In genomic region chr5:150000990-150001659, GRCh38 we compare ENCODE assay signal across 10 cellular contexts. TPM values are rescaled to one million over a fixed set of nuclear protein-coding genes. Genes with fewer than 3 reads are reported as not detected.
DNase-seq lines count a peak whose midpoint lies in the region; ATAC-seq, FAIRE-seq and TF ChIP-seq lines count a peak whose summit lies in the region.
"Had no signal": no experiment of that assay in that cellular context is flagged by ENCODE, and none has a peak within 500 bp of the region (broad histone marks: within the 10 kb centered on the region; RNA-seq: fewer than 3 reads in every experiment).

No MANE protein-coding gene starts in this region.

- ATAC-seq in activated B cell treated with CpG ODN at 0.5 μM for 24 hours (ENCODE audit: low read depth), result no peak

- WGBS in lower leg skin, 2 donors, result 0 to 1% methylated on average over 19 to 31 of the region's 44 CpGs

- no peaks in the 10 kb centered on the region for H3K9me3 Mint-ChIP-seq in activated B cell treated with CpG ODN at 0.5 μM for 24 hours

- H3K9ac ChIP-seq in colonic mucosa (ENCODE audit: low read depth in 2 of 2, low read length in 2 of 2), result peak overlapping the region; percentile 82 to 98

- peak overlapping the region; percentile 95 for H3K4me3 Mint-ChIP-seq in activated B cell treated with CpG ODN at 0.5 μM for 24 hours

- no peaks in the 10 kb centered on the region for H3K9me3 ChIP-seq in colonic mucosa

- peaks cover 28% of the 10 kb centered on the region for H3K4me1 Mint-ChIP-seq in activated B cell treated with CpG ODN at 0.5 μM for 24 hours

- peak overlapping the region; percentile 92 for H3K4me3 ChIP-seq in HL-60 (replicated peaks; ENCODE audit: insufficient read depth, low read length)
- peak overlapping the region; percentile 96 for H3K4me3 ChIP-seq in colonic mucosa
- H3K4me3 ChIP-seq in lower leg skin (ENCODE audit: low read depth, poor library complexity, severe bottlenecking), result peak overlapping the region; percentile 87

- POLR2A ChIA-PET in activated B cell treated with CpG ODN at 0.5 μM for 24 hours (lab: Charles Lee), result interaction anchor here (0.6 to 2.6 kb wide), 10 partner anchors 11 to 1081 kb away, joined by 3 to 39 read pairs (median 4); partner anchors contain the start of genes CD74, CSNK1A1 and SLC26A2

- no peaks in the 10 kb centered on the region for H3K27me3 Mint-ChIP-seq in activated B cell treated with CpG ODN at 0.5 μM for 24 hours

- no peak for TF ChIP-seq POLR2A in lower leg skin (IDR thresholded peaks at IDR 0.05)

- H3K27me3 ChIP-seq in HL-60 (ENCODE audit: insufficient read depth, poor library complexity, severe bottlenecking) (no peaks in the 10 kb centered on the region), colonic mucosa (no peaks in the 10 kb centered on the region)

- peaks cover 16% of the 10 kb centered on the region for H3K4me1 ChIP-seq in colonic mucosa

- H3K36me3 Mint-ChIP-seq in activated B cell treated with CpG ODN at 0.5 μM for 24 hours (ENCODE audit: low read depth), result peaks cover 32% of the 10 kb centered on the region

- CTCF ChIA-PET in activated B cell treated with CpG ODN at 0.5 μM for 24 hours (lab: Charles Lee), result interaction anchor here (1.1 to 2.8 kb wide), 3 partner anchors 11 to 170 kb away, joined by 3 to 10 read pairs (median 9); no protein-coding TSS in a partner anchor

- no peaks in the 10 kb centered on the region for H3K36me3 ChIP-seq in colonic mucosa

- H3K27ac Mint-ChIP-seq in activated B cell treated with CpG ODN at 0.5 μM for 24 hours, result peak overlapping the region; percentile 89

- no peak for FAIRE-seq in GM19239 (lab: Jason Lieb, UNC)
- FAIRE-seq: A204.1, islet of Langerhans had no signal

- TF ChIP-seq CTCF in HL-60 (IDR thresholded peaks at IDR 0.05; ENCODE audit: insufficient read depth, low read length), result no peak
- no peak for TF ChIP-seq CTCF in activated B cell treated with CpG ODN at 0.5 μM for 24 hours (IDR thresholded peaks at IDR 0.05)
- no peak for TF ChIP-seq CTCF in colonic mucosa (IDR thresholded peaks at IDR 0.05)
- TF ChIP-seq CTCF in lower leg skin (IDR thresholded peaks at IDR 0.05), result no peak

- intact Hi-C loops in activated B cell treated with CpG ODN at 0.5 μM for 24 hours (cut with micrococcal nuclease), result loop anchor here (1.0 to 5.0 kb wide), 10 partner anchors 11 to 1771 kb away; partner anchors contain the start of genes CSNK1A1, G3BP1, PPARGC1B and SLC26A2
- intact Hi-C loops in colonic mucosa (cut with DNase I), result no loop called here
- intact Hi-C loops in lower leg skin (cut with DNase I; ENCODE audit: low total_unique reads), result no loop called here

- DNase-seq in DMS 273 (lab: John Stamatoyannopoulos, UW; ENCODE audit: unreplicated experiment) (peak; percentile 71), DMS 273 treated with DMSO at 0.1 percent for 48 hours (lab: John Stamatoyannopoulos, UW) (no peak), HL-60 (ENCODE audit: low read depth in 1 of 2, low spot score in 1 of 2) (peak; percentile 41 to 45), activated B cell treated with CpG ODN at 0.5 μM for 24 hours (no peak), colonic mucosa (peak; percentile 65), lower leg skin (ENCODE audit: low spot score in 2 of 2) (peak; percentile 29 to 90), GM19239 (ENCODE audit: insufficient read length, low spot score) (no peak)
- DNase-seq in stimulated activated CD4-positive, alpha-beta T cell treated with anti-CD3 and anti-CD28 coated beads, TNF-alpha, amount 100 ng/mL, for 4 hours (ENCODE audit: low read depth in 3 of 3), result peak in 2 of 3 experiments; percentile 2 to 10

- H3K27ac ChIP-seq in HL-60 (replicated peaks) (peak overlapping the region; percentile 95), colonic mucosa (peak overlapping the region; percentile 96)

RNA-seq across cellular contexts. Expression of gene HMGXB3, which starts 0.6 kb away (rescaled TPM):
- total RNA-seq in activated B cell treated with CpG ODN at 0.5 μM for 24 hours (28.5 and 36.8 TPM in 2 replicates), colonic mucosa (10 to 100 TPM; 21.8 to 40.2 TPM), lower leg skin (10 to 100 TPM; 24.6 to 32.0 (median 26.1) TPM)

RNA-seq across cellular contexts. Expression of gene TIGD6, which starts 0.7 kb away (rescaled TPM):
- 3.5 and 4.2 TPM in 2 replicates for total RNA-seq in activated B cell treated with CpG ODN at 0.5 μM for 24 hours
- 1 to 10 TPM; 3.9 to 4.6 TPM for total RNA-seq in colonic mucosa
- total RNA-seq in lower leg skin, result 1 to 10 TPM; 3.8 to 8.3 (median 6.0) TPM

RNA-seq across cellular contexts. Expression of gene SLC26A2, which starts 40.6 kb away (rescaled TPM):
- total RNA-seq in activated B cell treated with CpG ODN at 0.5 μM for 24 hours (8.9 and 11.0 TPM in 2 replicates), colonic mucosa (100 to 1,000 TPM; 339 to 770 TPM), lower leg skin (10 to 100 TPM in 3 of 4 donors, 1 to 10 TPM in 1; 8.4 to 56.5 (median 33.3) TPM)

RNA-seq across cellular contexts. Expression of gene PDE6A, which starts 56.5 kb away (rescaled TPM):
- total RNA-seq in activated B cell treated with CpG ODN at 0.5 μM for 24 hours (not detected in 2 replicates), colonic mucosa (1 to 10 TPM; 1.5 to 2.7 TPM), lower leg skin (1 to 10 TPM in 1 of 4 donors, under 1 TPM in 2, not detected in 1; 0.04 to 1.0 (median 0.49) TPM)

Comparison
In these comparisons a context has a peak if more than half of its experiments do, and no peak if none do; other contexts are left out.
1. DNase-seq: peak in DMS 273 (single experiment), HL-60 (2 of 2), colonic mucosa (single experiment), lower leg skin (2 of 2) and stimulated activated CD4-positive, alpha-beta T cell treated with anti-CD3 and anti-CD28 coated beads, TNF-alpha, amount 100 ng/mL, for 4 hours (2 of 3); none in DMS 273 treated with DMSO at 0.1 percent for 48 hours (single experiment), activated B cell treated with CpG ODN at 0.5 μM for 24 hours (single experiment) and GM19239 (single experiment).
2. RNA of gene SLC26A2, which starts 40.6 kb away (total RNA-seq): 339 to 770 TPM in colonic mucosa; 8.4 to 56.5 TPM in lower leg skin and 8.9 to 11.0 TPM in activated B cell treated with CpG ODN at 0.5 μM for 24 hours; every median in the first group is over 4 times any median in the second.
3. Peak in every context shown above with its lines, with median percentiles within 50 percentile points of each other: H3K4me3 ChIP-seq.